Comparison of ENCODE assay signal across 9 cellular contexts in the genomic region with DNA sequence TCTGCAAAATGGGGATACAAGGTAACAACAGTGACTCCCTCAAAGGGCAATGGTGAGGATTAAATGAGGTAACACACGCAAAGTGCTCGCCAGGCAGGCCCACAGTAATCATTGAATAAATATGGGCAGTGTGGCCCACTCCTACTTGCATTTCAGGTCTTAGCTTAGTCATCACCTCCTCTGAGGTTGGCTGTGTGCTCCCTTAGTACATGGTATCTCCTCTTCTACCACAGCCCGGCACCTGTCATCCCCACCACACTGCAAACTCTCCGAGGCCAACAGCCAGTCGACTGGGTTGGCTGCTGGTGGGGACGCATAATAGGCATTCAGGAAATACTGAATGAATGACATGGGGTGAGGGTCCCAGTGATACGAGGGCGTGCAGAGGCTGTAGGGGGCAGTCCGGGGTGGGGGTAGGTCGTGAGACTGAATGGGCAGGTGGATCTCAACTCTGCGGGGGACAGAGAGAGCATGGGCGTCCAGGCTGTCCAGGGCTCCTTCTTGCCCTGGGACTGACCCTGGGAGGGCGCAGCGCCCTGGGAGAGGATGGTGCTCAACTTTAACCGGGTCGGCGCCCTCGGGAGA. TPM values are rescaled to one million over a fixed set of nuclear protein-coding genes. Genes with fewer than 3 reads are reported as not detected.
A peak's percentile ranks its signal among the peaks of the same experiment; 100 is the strongest.
DNase-seq lines count a peak whose midpoint lies in the region; ATAC-seq and TF ChIP-seq lines count a peak whose summit lies in the region.
"Had no signal": no experiment of that assay in that cellular context is flagged by ENCODE, and none has a peak within 500 bp of the region (broad histone marks: within the 10 kb centered on the region; RNA-seq: fewer than 3 reads in every experiment).

No MANE protein-coding gene starts in this region.

- no peaks in the 10 kb centered on the region for H4K20me1 ChIP-seq in PC-9 (ENCODE audit: insufficient read depth)

- CTCF ChIA-PET in PC-9 (lab: Charles Lee) = interaction anchor here (0.7 kb wide), 1 partner anchor 217 kb away, joined by 5 read pairs; no protein-coding TSS in a partner anchor

- POLR2A ChIA-PET in PC-9 (lab: Charles Lee; ENCODE audit: unreplicated experiment) = interaction anchor here (0.5 to 0.6 kb wide), 2 partner anchors 50 to 1781 kb away, joined by 4 to 6 read pairs; partner anchors contain the start of gene MYO1E

- H2AFZ ChIP-seq in PC-9 (peak overlapping the region; percentile 71; the same call in 1 of the 2 replicates), neuron (ENCODE audit: low read depth, low read length) (no peak overlapping the region)

- peak overlapping the region; percentile 90 for H3K27ac ChIP-seq in PC-9

- peak overlapping the region; percentile 99 for H3K4me2 ChIP-seq in PC-9

- H3K36me3 ChIP-seq in BE2C (no peaks in the 10 kb centered on the region; the same call in 1 of the 2 replicates), PC-9 (ENCODE audit: low read depth) (no peaks in the 10 kb centered on the region; the same call in 1 of the 2 replicates), neuron (ENCODE audit: insufficient read depth, low read length) (no peaks in the 10 kb centered on the region)

- H3K4me1 ChIP-seq in BE2C (peaks cover 12% of the 10 kb centered on the region), PC-9 (replicated peaks; ENCODE audit: insufficient read depth) (peaks cover 67% of the 10 kb centered on the region), neuron (ENCODE audit: insufficient read depth, low read length) (no peaks in the 10 kb centered on the region)

- no peaks in the 10 kb centered on the region for H3K9me2 ChIP-seq in PC-9 (ENCODE audit: insufficient read depth)

- intact Hi-C loops in PC-9 (cut with micrococcal nuclease; ENCODE audit: unreplicated experiment) = loop anchor here (1.0 to 2.0 kb wide), 2 partner anchors 21 to 31 kb away; no protein-coding TSS in a partner anchor

- ATAC-seq in HG02981 (IDR thresholded peaks at IDR 0.05; ENCODE audit: unreplicated experiment) (no peak), GM19035 (IDR thresholded peaks at IDR 0.05; ENCODE audit: unreplicated experiment) (no peak)

- H3K27me3 ChIP-seq in BE2C (no peaks in the 10 kb centered on the region), PC-9 (ENCODE audit: insufficient read depth, low read depth) (no peaks in the 10 kb centered on the region), neuron (ENCODE audit: insufficient read depth, low read length) (peaks cover 68% of the 10 kb centered on the region)

- H3K4me3 ChIP-seq in BE2C (ENCODE audit: low read depth, low read length) = peak overlapping the region; percentile 56
- peak overlapping the region; percentile 73 for H3K4me3 ChIP-seq in PC-9
- peak overlapping the region; percentile 47 for H3K4me3 ChIP-seq in epithelial cell of esophagus (ENCODE audit: low read length)
- peak overlapping the region; percentile 20 for H3K4me3 ChIP-seq in neuron (ENCODE audit: low read length)

- H3K9me3 ChIP-seq in BE2C (no peaks in the 10 kb centered on the region), PC-9 (ENCODE audit: insufficient read depth, low read depth) (no peaks in the 10 kb centered on the region), neuron (ENCODE audit: low read length) (peaks cover 3% of the 10 kb centered on the region)

- no TSS peak for BruUV-seq in PC-9 (replicated peaks; lab: Mats Ljungman, UMichigan)

- H3F3A ChIP-seq in PC-9 (ENCODE audit: insufficient read depth, low read depth) = peaks cover 7% of the 10 kb centered on the region

- DNase-seq in BE2C = no peak
- peak in 1 of 2 experiments; percentile 72 for DNase-seq in PC-9
- DNase-seq in epithelial cell of esophagus (ENCODE audit: low read depth) = peak; percentile 56
- no peak for DNase-seq in activated CD8-positive, alpha-beta memory T cell treated with anti-CD3 and anti-CD28 coated beads, Interleukin-2, amount 50 U/mL, for 48 hours
- DNase-seq in dedifferentiated amniotic fluid mesenchymal stem cell (ENCODE audit: extremely low spot score) = no peak

- peaks cover 41% of the 10 kb centered on the region for H3K79me2 ChIP-seq in PC-9 (ENCODE audit: low read depth)

- no peak for TF ChIP-seq CTCF in BE2C (IDR thresholded peaks at IDR 0.05; ENCODE audit: low read depth, low read length)
- TF ChIP-seq CTCF in PC-9 (conservative IDR thresholded peaks at IDR 0.05) = no peak
- no peak for TF ChIP-seq CTCF in epithelial cell of esophagus (IDR thresholded peaks at IDR 0.05; ENCODE audit: insufficient read depth, low read depth, low read length, missing control alignments)

RNA-seq across cellular contexts. Expression of gene MYZAP, which starts 0.4 kb away (rescaled TPM):
- polyA plus RNA-seq in BE2C (2012; ENCODE audit: insufficient read depth, insufficient read length, low read depth) = 2.6 TPM
- 3.5 and 5.9 TPM in 2 replicates for total RNA-seq in PC-9 (2021)
- total RNA-seq: NCI-H460 had no signal

Comparison
In these comparisons a context has a peak if more than half of its experiments do, and no peak if none do; other contexts are left out.
1. H3K4me3 ChIP-seq: peak in every context shown above with its lines; median percentile 73 in PC-9; 56 in BE2C; 47 in epithelial cell of esophagus; 20 in neuron.